In genomic region chr1:155082301-155082940, GRCh38 we compare ENCODE assay signal across 8 cellular contexts. TPM values are rescaled to one million over a fixed set of nuclear protein-coding genes. Genes with fewer than 3 reads are reported as not detected.
DNase-seq lines count a peak whose midpoint lies in the region; ATAC-seq, FAIRE-seq and TF ChIP-seq lines count a peak whose summit lies in the region.

No MANE protein-coding gene starts in this region.

- peaks cover 13% of the 10 kb centered on the region for H3K4me1 Mint-ChIP-seq in astrocyte (ENCODE audit: low read depth, unreplicated experiment)
- H3K4me1 Mint-ChIP-seq in naive thymus-derived CD4-positive, alpha-beta T cell, result peaks cover 30 to 61% (median 56%) of the 10 kb centered on the region in 7 donors

- DNase-seq in CD1c-positive myeloid dendritic cell (ENCODE audit: extremely low spot score), result peak; percentile 10
- DNase-seq in astrocyte (ENCODE audit: low read depth), result no peak
- peak in 3 of 9 donors; percentile 26 to 47 (median 43) for DNase-seq in naive thymus-derived CD4-positive, alpha-beta T cell
- no peak for DNase-seq in GM10248 (ENCODE audit: extremely low spot score)
- no peak for DNase-seq in SHP77 (lab: John Stamatoyannopoulos, UW)
- DNase-seq in GOT3 (lab: John Stamatoyannopoulos, UW), result no peak

- CTCF ChIA-PET in naive thymus-derived CD4-positive, alpha-beta T cell (lab: Charles Lee), result interaction anchor here (1.0 to 4.7 kb wide), 3 partner anchors 9 to 20 kb away, joined by 3 to 131 read pairs (median 25); partner anchors contain the start of gene EFNA4
- CTCF ChIA-PET in GM10248 (lab: Yijun Ruan, JAX), result interaction anchor here (1.0 to 5.1 kb wide), 2 partner anchors 23 to 90 kb away, joined by 3 to 169 read pairs; partner anchors contain the start of genes EFNA4 and KRTCAP2

- H3K36me3 ChIP-seq in HUES48 (ENCODE audit: control insufficient read depth, insufficient read depth, low read length), result no peaks in the 10 kb centered on the region
- H3K36me3 ChIP-seq in astrocyte (ENCODE audit: insufficient read depth, low read length), result no peaks in the 10 kb centered on the region
- H3K36me3 ChIP-seq in naive thymus-derived CD4-positive, alpha-beta T cell (ENCODE audit: control insufficient read depth in 2 of 3, insufficient read depth in 3 of 3, low read length in 3 of 3), result no peaks in the 10 kb centered on the region

- TF ChIP-seq CTCF in astrocyte (IDR thresholded peaks at IDR 0.05; ENCODE audit: insufficient read depth, low read depth, low read length), result no peak
- no peak for TF ChIP-seq CTCF in GM10248 (IDR thresholded peaks at IDR 0.05; ENCODE audit: control extremely low read depth, extremely low read depth, low read depth, missing control alignments)

- ATAC-seq in naive thymus-derived CD4-positive, alpha-beta T cell, result no peak
- no peak for ATAC-seq in GM19463 (IDR thresholded peaks at IDR 0.05; ENCODE audit: unreplicated experiment)

- POLR2A ChIA-PET in naive thymus-derived CD4-positive, alpha-beta T cell (lab: Charles Lee), result interaction anchor here (4.4 kb wide), 1 partner anchor 17 kb away, joined by 51 read pairs; the partner anchor contains the start of gene EFNA4
- POLR2A ChIA-PET in GM10248 (lab: Yijun Ruan, JAX), result interaction anchor here (0.5 kb wide), 1 partner anchor 12 kb away, joined by 4 read pairs; no protein-coding TSS in a partner anchor

- H3K4me3 ChIP-seq in HUES48 (ENCODE audit: low read depth, low read length), result peak overlapping the region; percentile 30; the same call in 1 of the 2 replicates
- no peak overlapping the region for H3K4me3 ChIP-seq in astrocyte (ENCODE audit: insufficient read depth, low read depth, low read length)
- peak overlapping the region; percentile 51 for H3K4me3 ChIP-seq in naive thymus-derived CD4-positive, alpha-beta T cell (ENCODE audit: low read length)

- H2AFZ ChIP-seq in astrocyte (ENCODE audit: low read depth, low read length), result no peak overlapping the region

- H3K36me3 Mint-ChIP-seq in astrocyte (ENCODE audit: low read depth, unreplicated experiment), result peaks cover 4% of the 10 kb centered on the region
- H3K36me3 Mint-ChIP-seq in naive thymus-derived CD4-positive, alpha-beta T cell, result peaks cover 0 to 4% (median 0%) of the 10 kb centered on the region in 5 donors

- peaks cover 38% of the 10 kb centered on the region for H3K27me3 Mint-ChIP-seq in astrocyte (ENCODE audit: low read depth, unreplicated experiment)
- H3K27me3 Mint-ChIP-seq in naive thymus-derived CD4-positive, alpha-beta T cell, result peaks cover 17 to 57% (median 31%) of the 10 kb centered on the region in 5 donors

- H3K4me1 ChIP-seq in HUES48 (ENCODE audit: control insufficient read depth, insufficient read depth, low read length) (peaks cover 20% of the 10 kb centered on the region), astrocyte (ENCODE audit: insufficient read depth, low read length) (peaks cover 31% of the 10 kb centered on the region)
- peaks cover 61 to 63% of the 10 kb centered on the region in 2 donors for H3K4me1 ChIP-seq in naive thymus-derived CD4-positive, alpha-beta T cell (ENCODE audit: control insufficient read depth in 2 of 2, insufficient read depth in 2 of 2, low read length in 2 of 2)

- H3K27ac ChIP-seq in HUES48 (ENCODE audit: low read depth, low read length) (no peak overlapping the region), astrocyte (ENCODE audit: low read depth, low read length) (no peak overlapping the region)
- no peak overlapping the region for H3K27ac ChIP-seq in naive thymus-derived CD4-positive, alpha-beta T cell (ENCODE audit: low read depth, low read length)

- FAIRE-seq in astrocyte (lab: Jason Lieb, UNC), result no peak

- no peak overlapping the region for H3K4me2 ChIP-seq in astrocyte (ENCODE audit: low read length)

- intact Hi-C loops in naive thymus-derived CD4-positive, alpha-beta T cell (cut with micrococcal nuclease), result loop anchor here (5.0 to 10.0 kb wide), 3 partner anchors 55 to 608 kb away; partner anchors contain the start of genes PBXIP1 (in 1 of the 2) and SLC50A1 (in 1 of the 2)

- peaks cover 13% of the 10 kb centered on the region for H4K20me1 ChIP-seq in astrocyte (ENCODE audit: insufficient read depth, low read length)

- peak overlapping the region; percentile 60 for H3K4me3 Mint-ChIP-seq in astrocyte (ENCODE audit: unreplicated experiment)
- peak overlapping the region; percentile 55 to 90 (median 70) for H3K4me3 Mint-ChIP-seq in naive thymus-derived CD4-positive, alpha-beta T cell

- no peak overlapping the region for H3K9ac ChIP-seq in HUES48 (ENCODE audit: low read depth, low read length)
- H3K9ac ChIP-seq in astrocyte (ENCODE audit: low read length), result no peak overlapping the region

- peaks cover 70% of the 10 kb centered on the region for H3K27me3 ChIP-seq in HUES48 (ENCODE audit: control insufficient read depth, insufficient read depth, low read length)
- H3K27me3 ChIP-seq in astrocyte (ENCODE audit: insufficient read depth, low read length), result peaks cover 43% of the 10 kb centered on the region
- peaks cover 28 to 31% of the 10 kb centered on the region in 2 donors for H3K27me3 ChIP-seq in naive thymus-derived CD4-positive, alpha-beta T cell (ENCODE audit: control insufficient read depth in 2 of 2, insufficient read depth in 2 of 2, low read length in 2 of 2)

- H3K79me2 ChIP-seq in astrocyte (ENCODE audit: insufficient read depth, low read length), result no peaks in the 10 kb centered on the region

- H3K9me3 Mint-ChIP-seq in astrocyte (ENCODE audit: unreplicated experiment), result no peaks in the 10 kb centered on the region
- peaks cover 0 to 4% (median 0%) of the 10 kb centered on the region in 11 donors for H3K9me3 Mint-ChIP-seq in naive thymus-derived CD4-positive, alpha-beta T cell

- H3K27ac Mint-ChIP-seq in astrocyte (ENCODE audit: unreplicated experiment), result no peak overlapping the region
- no peak overlapping the region for H3K27ac Mint-ChIP-seq in naive thymus-derived CD4-positive, alpha-beta T cell

- H3K9me3 ChIP-seq in HUES48 (ENCODE audit: control insufficient read depth, insufficient read depth, low read length) (no peaks in the 10 kb centered on the region), astrocyte (ENCODE audit: insufficient read depth, low read depth, low read length) (no peaks in the 10 kb centered on the region)
- no peaks in the 10 kb centered on the region for H3K9me3 ChIP-seq in naive thymus-derived CD4-positive, alpha-beta T cell (ENCODE audit: control insufficient read depth in 2 of 3, low read length in 3 of 3)

RNA-seq across cellular contexts. Expression of gene EFNA3, which starts 3.8 kb away (rescaled TPM):
- total RNA-seq in astrocyte, result 2.9 and 3.4 TPM in 2 replicates
- total RNA-seq in naive thymus-derived CD4-positive, alpha-beta T cell, result 1 to 10 TPM in 4 of 5 experiments, under 1 TPM in 1; 0.42 to 4.0 (median 2.7) TPM
- polyA plus RNA-seq in naive thymus-derived CD4-positive, alpha-beta T cell, result under 1 TPM; 0.51 to 0.72 TPM

RNA-seq across cellular contexts. Expression of gene EFNA4, which starts 18.9 kb away (rescaled TPM):
- total RNA-seq in astrocyte, result 11.8 TPM in 2 replicates
- total RNA-seq in naive thymus-derived CD4-positive, alpha-beta T cell, result 1 to 10 TPM; 3.9 to 9.4 (median 7.7) TPM
- polyA plus RNA-seq in naive thymus-derived CD4-positive, alpha-beta T cell, result 1 to 10 TPM; 2.1 to 3.9 TPM

RNA-seq across cellular contexts. Expression of gene ADAM15, which starts 31.3 kb away (rescaled TPM):
- 66.8 and 68.3 TPM in 2 replicates for total RNA-seq in astrocyte
- 10 to 100 TPM; 16.9 to 53.7 (median 28.8) TPM for total RNA-seq in naive thymus-derived CD4-positive, alpha-beta T cell
- polyA plus RNA-seq in naive thymus-derived CD4-positive, alpha-beta T cell, result 1 to 10 TPM; 5.8 to 8.5 TPM

RNA-seq across cellular contexts. Expression of gene EFNA1, which starts 45.3 kb away (rescaled TPM):
- total RNA-seq in astrocyte, result 11.3 and 16.4 TPM in 2 replicates
- total RNA-seq in naive thymus-derived CD4-positive, alpha-beta T cell, result 1 to 10 TPM in 4 of 5 experiments, not detected in 1; 4.0 to 7.3 (median 5.6) TPM
- polyA plus RNA-seq in naive thymus-derived CD4-positive, alpha-beta T cell, result 10 to 100 TPM; 11.1 to 16.8 TPM

RNA-seq across cellular contexts. Expression of gene DCST1, which starts 48.8 kb away (rescaled TPM):
- total RNA-seq in astrocyte, result not detected in 2 replicates
- under 1 TPM in 3 of 5 experiments, not detected in 2; 0.19 to 0.78 (median 0.42) TPM for total RNA-seq in naive thymus-derived CD4-positive, alpha-beta T cell
- polyA plus RNA-seq in naive thymus-derived CD4-positive, alpha-beta T cell, result not detected
